14 cellular contexts compared by ENCODE assay signal in genomic region chr2:217415316-217415715, GRCh38.
DNase-seq lines count a peak whose midpoint lies in the region; ATAC-seq and TF ChIP-seq lines count a peak whose summit lies in the region.
"Had no signal": no experiment of that assay in that cellular context is flagged by ENCODE, and none has a peak within 500 bp of the region (broad histone marks: within the 10 kb centered on the region; RNA-seq: fewer than 3 reads in every experiment).

No MANE protein-coding gene starts in this region.

- DNase-seq in GM13977 (ENCODE audit: low spot score) (peak; percentile 25), HK-2 (ENCODE audit: unreplicated experiment) (no peak), Right ventricle myocardium superior (no peak), DMS53 (lab: John Stamatoyannopoulos, UW) (no peak), foreskin melanocyte (no peak)
- DNase-seq: activated CD4-positive, alpha-beta memory T cell treated with anti-CD3 and anti-CD28 coated beads for 36 hours; activated naive CD4-positive, alpha-beta T cell treated with anti-CD3 and anti-CD28 coated beads, Interleukin-2, amount 10 ng/mL, durations not matched to agents 7 days and 5 days; DMS153; NCI-H1048; T-helper 1 cell; thyroid gland had no signal

- in situ Hi-C loops in GM13977 (cut with MboI; ENCODE audit: low pct_unique_long_range_greater_than_20kb, low sequenced_read_pairs, unreplicated experiment): no loop called here

- intact Hi-C loops in Right ventricle myocardium superior (cut with DNase I): no loop called here

- ATAC-seq in GM19468 (IDR thresholded peaks at IDR 0.05; ENCODE audit: extremely low read depth, unreplicated experiment) (peak; percentile 60), HG02938 (IDR thresholded peaks at IDR 0.05; ENCODE audit: unreplicated experiment) (peak; percentile 85), HG03558 (IDR thresholded peaks at IDR 0.05; ENCODE audit: extremely low read depth, unreplicated experiment) (peak; percentile 64), Right ventricle myocardium superior (ENCODE audit: poor library complexity) (no peak)

- no peak for TF ChIP-seq CTCF in GM13977 (IDR thresholded peaks at IDR 0.05; ENCODE audit: extremely low read depth, insufficient read depth, missing control alignments)
